In the genomic region with DNA sequence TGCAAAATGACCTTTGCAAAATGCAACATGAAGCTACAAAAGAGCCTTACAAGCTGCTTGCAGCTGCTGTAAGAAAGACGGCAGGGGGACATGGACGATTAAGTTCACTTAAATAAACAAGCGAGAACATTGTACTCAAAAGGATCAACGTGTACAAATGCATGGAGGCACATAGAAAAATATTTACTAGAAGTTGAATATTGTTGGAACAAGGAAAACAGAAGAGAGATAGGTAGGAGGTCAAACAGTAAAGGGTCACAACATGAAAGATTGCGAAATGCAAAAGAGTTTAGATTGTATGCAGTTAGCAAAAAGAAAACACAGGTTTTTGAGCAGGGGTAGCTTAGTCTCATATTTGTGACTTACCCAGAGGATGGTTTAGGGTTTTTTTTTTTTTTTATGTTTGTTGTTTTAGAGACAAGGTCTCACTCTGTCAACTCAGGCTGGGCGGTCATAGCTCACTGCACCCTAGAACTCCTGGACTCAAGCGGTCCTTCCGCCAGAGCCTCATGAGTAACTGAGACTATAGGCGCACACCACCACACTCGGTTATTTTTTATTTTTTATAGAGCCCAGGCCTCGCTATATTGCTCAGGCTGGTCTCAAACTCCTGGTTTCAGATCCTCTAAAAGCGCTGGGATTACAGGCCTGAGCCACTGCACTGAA, we compare ENCODE assay signal across 1 cellular context.
TF ChIP-seq lines count a peak whose summit lies in the region.

No MANE protein-coding gene starts in this region.

TF ChIP-seq in GM12878, 131 proteins besides CTCF, POLR2A, EP300 and RAD21:
- TF ChIP-seq TARDBP (IDR thresholded peaks at IDR 0.05; ENCODE audit: borderline replicate concordance) (no peak), SMC3 (IDR thresholded peaks at IDR 0.05; ENCODE audit: borderline replicate concordance, low read length) (no peak), CBX5 (IDR thresholded peaks at IDR 0.05; ENCODE audit: low read depth) (no peak), MTA2 (IDR thresholded peaks at IDR 0.05; ENCODE audit: low read depth) (no peak), HCFC1 (IDR thresholded peaks at IDR 0.05; ENCODE audit: low read length) (no peak)
- TF ChIP-seq, protein P1, sequence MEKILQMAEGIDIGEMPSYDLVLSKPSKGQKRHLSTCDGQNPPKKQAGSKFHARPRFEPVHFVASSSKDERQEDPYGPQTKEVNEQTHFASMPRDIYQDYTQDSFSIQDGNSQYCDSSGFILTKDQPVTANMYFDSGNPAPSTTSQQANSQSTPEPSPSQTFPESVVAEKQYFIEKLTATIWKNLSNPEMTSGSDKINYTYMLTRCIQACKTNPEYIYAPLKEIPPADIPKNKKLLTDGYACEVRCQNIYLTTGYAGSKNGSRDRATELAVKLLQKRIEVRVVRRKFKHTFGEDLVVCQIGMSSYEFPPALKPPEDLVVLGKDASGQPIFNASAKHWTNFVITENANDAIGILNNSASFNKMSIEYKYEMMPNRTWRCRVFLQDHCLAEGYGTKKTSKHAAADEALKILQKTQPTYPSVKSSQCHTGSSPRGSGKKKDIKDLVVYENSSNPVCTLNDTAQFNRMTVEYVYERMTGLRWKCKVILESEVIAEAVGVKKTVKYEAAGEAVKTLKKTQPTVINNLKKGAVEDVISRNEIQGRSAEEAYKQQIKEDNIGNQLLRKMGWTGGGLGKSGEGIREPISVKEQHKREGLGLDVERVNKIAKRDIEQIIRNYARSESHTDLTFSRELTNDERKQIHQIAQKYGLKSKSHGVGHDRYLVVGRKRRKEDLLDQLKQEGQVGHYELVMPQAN (conservative IDR thresholded peaks at IDR 0.05): no peak
